25 cellular contexts compared by ENCODE assay signal in genomic region chr10:98587156-98587555, GRCh38.
DNase-seq lines count a peak whose midpoint lies in the region; ATAC-seq lines count a peak whose summit lies in the region.
"Had no signal": no experiment of that assay in that cellular context is flagged by ENCODE, and none has a peak within 500 bp of the region (broad histone marks: within the 10 kb centered on the region; RNA-seq: fewer than 3 reads in every experiment).

No MANE protein-coding gene starts in this region.

- no peaks in the 10 kb centered on the region for H3K9me3 ChIP-seq in adipocyte (ENCODE audit: control insufficient read depth, low read length)
- H3K9me3 ChIP-seq: SJSA1, tibial artery had no signal

- DNase-seq in EH (ENCODE audit: low read depth) (peak; percentile 33), adipocyte (ENCODE audit: low read depth) (peak; percentile 12), foreskin melanocyte (peak; percentile 74), sciatic nerve (ENCODE audit: low spot score) (no peak), NCI-H524 treated with DMSO at 0.1 percent for 48 hours (lab: John Stamatoyannopoulos, UW) (no peak), SHP77 treated with DMSO at 0.1 percent for 48 hours (lab: John Stamatoyannopoulos, UW) (no peak), left lobe of liver (ENCODE audit: low spot score) (no peak), C1 segment of cervical spinal cord (lab: John Stamatoyannopoulos, UW) (no peak)
- DNase-seq: activated CD4-positive, CD25-positive, alpha-beta regulatory T cell; activated naive CD4-positive, alpha-beta T cell treated with anti-CD3 and anti-CD28 coated beads for 36 hours; activated T-cell treated with anti-CD3 and anti-CD28 coated beads, Interleukin-2, amount 50 U/mL, for 4 hours; aorta; CD8-positive, alpha-beta T cell; DMS79 treated with DMSO at 0.1 percent for 48 hours; H7; naive thymus-derived CD4-positive, alpha-beta T cell; NCI-H187; NCI-H226; NK-92 treated with Interleukin-12 subunit alpha and Interleukin-12 subunit beta, amount 100 ng/mL, for 24 hours; stimulated activated CD4-positive, alpha-beta T cell treated with anti-CD3 and anti-CD28 coated beads, Interleukin-2, amount 100 ng/mL, for 24 hours; stimulated activated naive B cell treated with anti-CD40 and anti-IgM and Interleukin-4, amounts not matched to agents 10 μg/mL and 1 μg/mL and 100 μg/mL, for 72 hours; tibial artery had no signal

- intact Hi-C loops in sciatic nerve (cut with DNase I) = no loop called here

- H3K4me3 ChIP-seq in adipocyte (ENCODE audit: low read length) = no peak overlapping the region
- H3K4me3 ChIP-seq: SJSA1, tibial artery had no signal

- ATAC-seq in sciatic nerve (peak; percentile 53), left lobe of liver (no peak)
- ATAC-seq: activated T-cell treated with anti-CD3 and anti-CD28 coated beads, Interleukin-2, amount 50 U/mL, for 4 hours; CD8-positive, alpha-beta T cell; naive thymus-derived CD4-positive, alpha-beta T cell; Panc1; stimulated activated naive B cell treated with anti-CD40 and anti-IgM and Interleukin-4, amounts not matched to agents 10 μg/mL and 1 μg/mL and 100 μg/mL, for 72 hours had no signal

- no peaks in the 10 kb centered on the region for H3K27me3 ChIP-seq in adipocyte (replicated peaks; ENCODE audit: control insufficient read depth, insufficient read depth, low read length)
- H3K27me3 ChIP-seq: SJSA1, tibial artery had no signal

- H3K9ac ChIP-seq in adipocyte (ENCODE audit: low read length) = no peak overlapping the region
- H3K9ac ChIP-seq: KMS-11 had no signal

- H3K36me3 ChIP-seq in adipocyte (ENCODE audit: control insufficient read depth, insufficient read depth, low read length, severe bottlenecking) = no peaks in the 10 kb centered on the region
- H3K36me3 ChIP-seq: SJSA1, tibial artery had no signal

- H3K4me1 ChIP-seq in adipocyte (ENCODE audit: control insufficient read depth, insufficient read depth, low read length) = peaks cover 13% of the 10 kb centered on the region
- H3K4me1 ChIP-seq: SJSA1, tibial artery had no signal

Comparison
In these comparisons a context has a peak if more than half of its experiments do, and no peak if none do; other contexts are left out.
1. DNase-seq: peak in EH (single experiment), adipocyte (single experiment) and foreskin melanocyte (single experiment); none in sciatic nerve (single experiment), NCI-H524 treated with DMSO at 0.1 percent for 48 hours (single experiment), SHP77 treated with DMSO at 0.1 percent for 48 hours (single experiment), left lobe of liver (single experiment) and C1 segment of cervical spinal cord (0 of 14).